In genomic region chr7:155644178-155644970, GRCh38 we compare ENCODE assay signal across 1 cellular context.
TF ChIP-seq lines count a peak whose summit lies in the region.

A gene with protein sequence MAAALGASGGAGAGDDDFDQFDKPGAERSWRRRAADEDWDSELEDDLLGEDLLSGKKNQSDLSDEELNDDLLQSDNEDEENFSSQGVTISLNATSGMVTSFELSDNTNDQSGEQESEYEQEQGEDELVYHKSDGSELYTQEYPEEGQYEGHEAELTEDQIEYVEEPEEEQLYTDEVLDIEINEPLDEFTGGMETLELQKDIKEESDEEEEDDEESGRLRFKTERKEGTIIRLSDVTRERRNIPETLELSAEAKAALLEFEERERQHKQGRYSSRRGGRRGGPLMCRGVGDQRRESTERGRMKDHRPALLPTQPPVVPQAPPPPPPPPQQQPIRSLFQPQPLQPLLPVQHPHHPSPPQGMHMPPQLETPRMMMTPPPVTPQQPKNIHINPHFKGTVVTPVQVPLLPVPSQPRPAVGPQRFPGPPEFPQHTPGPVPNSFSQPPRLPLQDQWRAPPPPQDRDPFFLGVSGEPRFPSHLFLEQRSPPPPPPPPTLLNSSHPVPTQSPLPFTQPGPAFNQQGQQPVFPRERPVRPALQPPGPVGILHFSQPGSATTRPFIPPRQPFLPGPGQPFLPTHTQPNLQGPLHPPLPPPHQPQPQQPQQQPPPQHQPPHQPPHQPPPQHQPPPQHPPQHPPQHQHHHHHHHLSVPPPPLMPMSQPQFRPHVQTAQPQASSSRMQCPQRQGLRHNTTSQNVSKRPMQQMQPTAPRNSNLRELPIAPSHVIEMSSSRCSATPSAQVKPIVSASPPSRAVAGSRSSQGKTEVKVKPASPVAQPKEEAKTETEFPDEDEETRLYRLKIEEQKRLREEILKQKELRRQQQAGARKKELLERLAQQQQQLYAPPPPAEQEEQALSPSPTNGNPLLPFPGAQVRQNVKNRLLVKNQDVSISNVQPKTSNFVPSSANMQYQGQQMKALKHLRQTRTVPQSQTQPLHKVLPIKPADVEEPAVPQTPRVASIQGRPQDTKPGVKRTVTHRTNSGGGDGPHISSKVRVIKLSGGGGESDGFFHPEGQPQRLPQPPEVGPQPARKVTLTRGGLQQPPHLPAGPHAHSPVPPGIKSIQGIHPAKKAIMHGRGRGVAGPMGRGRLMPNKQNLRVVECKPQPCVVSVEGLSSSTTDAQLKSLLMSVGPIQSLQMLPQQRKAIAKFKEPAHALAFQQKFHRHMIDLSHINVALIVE (plus strand): TSS chr7:155644661. CDS start chr7:155644877, 216 bp downstream.

TF ChIP-seq in HepG2, 621 proteins besides CTCF, POLR2A, EP300 and RAD21 (continued from another document and continues in another):
- TF ChIP-seq, protein P1, sequence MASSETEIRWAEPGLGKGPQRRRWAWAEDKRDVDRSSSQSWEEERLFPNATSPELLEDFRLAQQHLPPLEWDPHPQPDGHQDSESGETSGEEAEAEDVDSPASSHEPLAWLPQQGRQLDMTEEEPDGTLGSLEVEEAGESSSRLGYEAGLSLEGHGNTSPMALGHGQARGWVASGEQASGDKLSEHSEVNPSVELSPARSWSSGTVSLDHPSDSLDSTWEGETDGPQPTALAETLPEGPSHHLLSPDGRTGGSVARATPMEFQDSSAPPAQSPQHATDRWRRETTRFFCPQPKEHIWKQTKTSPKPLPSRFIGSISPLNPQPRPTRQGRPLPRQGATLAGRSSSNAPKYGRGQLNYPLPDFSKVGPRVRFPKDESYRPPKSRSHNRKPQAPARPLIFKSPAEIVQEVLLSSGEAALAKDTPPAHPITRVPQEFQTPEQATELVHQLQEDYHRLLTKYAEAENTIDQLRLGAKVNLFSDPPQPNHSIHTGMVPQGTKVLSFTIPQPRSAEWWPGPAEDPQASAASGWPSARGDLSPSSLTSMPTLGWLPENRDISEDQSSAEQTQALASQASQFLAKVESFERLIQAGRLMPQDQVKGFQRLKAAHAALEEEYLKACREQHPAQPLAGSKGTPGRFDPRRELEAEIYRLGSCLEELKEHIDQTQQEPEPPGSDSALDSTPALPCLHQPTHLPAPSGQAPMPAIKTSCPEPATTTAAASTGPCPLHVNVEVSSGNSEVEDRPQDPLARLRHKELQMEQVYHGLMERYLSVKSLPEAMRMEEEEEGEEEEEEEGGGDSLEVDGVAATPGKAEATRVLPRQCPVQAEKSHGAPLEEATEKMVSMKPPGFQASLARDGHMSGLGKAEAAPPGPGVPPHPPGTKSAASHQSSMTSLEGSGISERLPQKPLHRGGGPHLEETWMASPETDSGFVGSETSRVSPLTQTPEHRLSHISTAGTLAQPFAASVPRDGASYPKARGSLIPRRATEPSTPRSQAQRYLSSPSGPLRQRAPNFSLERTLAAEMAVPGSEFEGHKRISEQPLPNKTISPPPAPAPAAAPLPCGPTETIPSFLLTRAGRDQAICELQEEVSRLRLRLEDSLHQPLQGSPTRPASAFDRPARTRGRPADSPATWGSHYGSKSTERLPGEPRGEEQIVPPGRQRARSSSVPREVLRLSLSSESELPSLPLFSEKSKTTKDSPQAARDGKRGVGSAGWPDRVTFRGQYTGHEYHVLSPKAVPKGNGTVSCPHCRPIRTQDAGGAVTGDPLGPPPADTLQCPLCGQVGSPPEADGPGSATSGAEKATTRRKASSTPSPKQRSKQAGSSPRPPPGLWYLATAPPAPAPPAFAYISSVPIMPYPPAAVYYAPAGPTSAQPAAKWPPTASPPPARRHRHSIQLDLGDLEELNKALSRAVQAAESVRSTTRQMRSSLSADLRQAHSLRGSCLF (CRISPR knock-in tag; IDR thresholded peaks at IDR 0.05; ENCODE audit: borderline replicate concordance): peak; percentile 51; the same call in 1 of the 2 replicates
- no peak for TF ChIP-seq SRSF9 (IDR thresholded peaks at IDR 0.05; ENCODE audit: borderline replicate concordance, insufficient read depth, low read depth, low read length, poor library complexity, severe bottlenecking)
- peak; percentile 81 for TF ChIP-seq SRY (CRISPR knock-in tag; IDR thresholded peaks at IDR 0.05)
- peak in 1 of 2 experiments; percentile 39; a peak in 1 of 4 replicates for TF ChIP-seq KLF16 (CRISPR knock-in tag; IDR thresholded peaks at IDR 0.05)
- TF ChIP-seq DDIT3 (CRISPR knock-in tag; IDR thresholded peaks at IDR 0.05): no peak
- no peak for TF ChIP-seq ZNF513 (CRISPR knock-in tag; conservative IDR thresholded peaks at IDR 0.05)
- TF ChIP-seq CEBPG (CRISPR knock-in tag; IDR thresholded peaks at IDR 0.05): no peak
- TF ChIP-seq IKZF4 (CRISPR knock-in tag; IDR thresholded peaks at IDR 0.05; ENCODE audit: borderline replicate concordance, low read depth, not compliant biosample characterization): peak; percentile 86
- TF ChIP-seq ZNF605 (CRISPR knock-in tag; IDR thresholded peaks at IDR 0.05): no peak; the same call in 1 of the 2 replicates
- no peak for TF ChIP-seq ATF1 (CRISPR knock-in tag; IDR thresholded peaks at IDR 0.05)
- TF ChIP-seq CHD4 (IDR thresholded peaks at IDR 0.05; ENCODE audit: borderline replicate concordance, low read length): no peak
- TF ChIP-seq KAT8 (CRISPR knock-in tag; IDR thresholded peaks at IDR 0.05): peak; percentile 81
- TF ChIP-seq ZNF672 (CRISPR knock-in tag; IDR thresholded peaks at IDR 0.05): 0 out of 2 replicates have a peak, but pooled peaks have one; percentile 65
- TF ChIP-seq MLX (CRISPR knock-in tag; IDR thresholded peaks at IDR 0.05): no peak
- TF ChIP-seq NR2F2 (IDR thresholded peaks at IDR 0.05; ENCODE audit: borderline replicate concordance, low read depth): peak; percentile 58; the same call in 1 of the 2 replicates
- no peak for TF ChIP-seq DNMT3B (CRISPR knock-in tag; conservative IDR thresholded peaks at IDR 0.05)
- TF ChIP-seq DNMT1 (CRISPR knock-in tag; IDR thresholded peaks at IDR 0.05): peak; percentile 39; the same call in 1 of the 2 replicates
- TF ChIP-seq HOXA3 (CRISPR knock-in tag; IDR thresholded peaks at IDR 0.05): peak; percentile 96
- TF ChIP-seq, protein P2, sequence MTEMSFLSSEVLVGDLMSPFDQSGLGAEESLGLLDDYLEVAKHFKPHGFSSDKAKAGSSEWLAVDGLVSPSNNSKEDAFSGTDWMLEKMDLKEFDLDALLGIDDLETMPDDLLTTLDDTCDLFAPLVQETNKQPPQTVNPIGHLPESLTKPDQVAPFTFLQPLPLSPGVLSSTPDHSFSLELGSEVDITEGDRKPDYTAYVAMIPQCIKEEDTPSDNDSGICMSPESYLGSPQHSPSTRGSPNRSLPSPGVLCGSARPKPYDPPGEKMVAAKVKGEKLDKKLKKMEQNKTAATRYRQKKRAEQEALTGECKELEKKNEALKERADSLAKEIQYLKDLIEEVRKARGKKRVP (CRISPR knock-in tag; IDR thresholded peaks at IDR 0.05): peak in 1 of 2 experiments; percentile 66; a peak in 2 of 4 replicates
- TF ChIP-seq ZNF878 (CRISPR knock-in tag; IDR thresholded peaks at IDR 0.05): no peak
- TF ChIP-seq, protein P3, sequence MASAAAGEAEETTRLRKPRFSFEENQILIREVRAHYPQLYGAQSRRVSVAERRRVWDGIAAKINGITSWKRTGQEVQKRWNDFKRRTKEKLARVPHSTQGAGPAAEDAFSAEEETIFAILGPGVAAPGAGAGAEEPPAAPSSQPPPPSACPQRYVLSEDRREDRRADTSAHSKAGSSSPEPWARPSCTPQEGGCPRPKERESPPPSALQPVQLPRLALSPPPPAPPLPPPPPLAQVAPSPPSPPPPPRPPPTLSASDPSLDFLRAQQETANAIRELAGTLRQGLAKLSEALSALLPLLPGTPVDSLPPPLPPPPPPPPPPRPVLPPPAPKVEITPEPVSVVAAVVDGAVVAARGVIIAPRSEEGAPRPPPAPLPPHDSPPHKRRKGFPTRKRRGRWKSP (CRISPR knock-in tag; IDR thresholded peaks at IDR 0.05): peak; percentile 89
- TF ChIP-seq HMGA1 (CRISPR knock-in tag; conservative IDR thresholded peaks at IDR 0.05): no peak
- peak; percentile 62; the same call in 1 of the 2 replicates for TF ChIP-seq ZNF274 (CRISPR knock-in tag; IDR thresholded peaks at IDR 0.05)
- TF ChIP-seq MEIS2 (CRISPR knock-in tag; IDR thresholded peaks at IDR 0.05): peak; percentile 54; the same call in 1 of the 2 replicates
- TF ChIP-seq MTA3 (CRISPR knock-in tag; IDR thresholded peaks at IDR 0.05): no peak
- TF ChIP-seq, protein P4, sequence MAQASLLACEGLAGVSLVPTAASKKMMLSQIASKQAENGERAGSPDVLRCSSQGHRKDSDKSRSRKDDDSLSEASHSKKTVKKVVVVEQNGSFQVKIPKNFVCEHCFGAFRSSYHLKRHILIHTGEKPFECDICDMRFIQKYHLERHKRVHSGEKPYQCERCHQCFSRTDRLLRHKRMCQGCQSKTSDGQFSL (CRISPR knock-in tag; IDR thresholded peaks at IDR 0.05): peak; percentile 21; the same call in 1 of the 2 replicates
- TF ChIP-seq ZSCAN22 (CRISPR knock-in tag; IDR thresholded peaks at IDR 0.05): no peak
- TF ChIP-seq ATRX (CRISPR knock-in tag; IDR thresholded peaks at IDR 0.05; ENCODE audit: borderline replicate concordance): no peak
- peak; percentile 88; the same call in 1 of the 2 replicates for TF ChIP-seq KAT7 (CRISPR knock-in tag; IDR thresholded peaks at IDR 0.05; ENCODE audit: borderline replicate concordance)
- TF ChIP-seq SRSF1 (optimal IDR thresholded peaks at IDR 0.05; ENCODE audit: low read depth, low read length): peak; percentile 50
- TF ChIP-seq, protein P5, sequence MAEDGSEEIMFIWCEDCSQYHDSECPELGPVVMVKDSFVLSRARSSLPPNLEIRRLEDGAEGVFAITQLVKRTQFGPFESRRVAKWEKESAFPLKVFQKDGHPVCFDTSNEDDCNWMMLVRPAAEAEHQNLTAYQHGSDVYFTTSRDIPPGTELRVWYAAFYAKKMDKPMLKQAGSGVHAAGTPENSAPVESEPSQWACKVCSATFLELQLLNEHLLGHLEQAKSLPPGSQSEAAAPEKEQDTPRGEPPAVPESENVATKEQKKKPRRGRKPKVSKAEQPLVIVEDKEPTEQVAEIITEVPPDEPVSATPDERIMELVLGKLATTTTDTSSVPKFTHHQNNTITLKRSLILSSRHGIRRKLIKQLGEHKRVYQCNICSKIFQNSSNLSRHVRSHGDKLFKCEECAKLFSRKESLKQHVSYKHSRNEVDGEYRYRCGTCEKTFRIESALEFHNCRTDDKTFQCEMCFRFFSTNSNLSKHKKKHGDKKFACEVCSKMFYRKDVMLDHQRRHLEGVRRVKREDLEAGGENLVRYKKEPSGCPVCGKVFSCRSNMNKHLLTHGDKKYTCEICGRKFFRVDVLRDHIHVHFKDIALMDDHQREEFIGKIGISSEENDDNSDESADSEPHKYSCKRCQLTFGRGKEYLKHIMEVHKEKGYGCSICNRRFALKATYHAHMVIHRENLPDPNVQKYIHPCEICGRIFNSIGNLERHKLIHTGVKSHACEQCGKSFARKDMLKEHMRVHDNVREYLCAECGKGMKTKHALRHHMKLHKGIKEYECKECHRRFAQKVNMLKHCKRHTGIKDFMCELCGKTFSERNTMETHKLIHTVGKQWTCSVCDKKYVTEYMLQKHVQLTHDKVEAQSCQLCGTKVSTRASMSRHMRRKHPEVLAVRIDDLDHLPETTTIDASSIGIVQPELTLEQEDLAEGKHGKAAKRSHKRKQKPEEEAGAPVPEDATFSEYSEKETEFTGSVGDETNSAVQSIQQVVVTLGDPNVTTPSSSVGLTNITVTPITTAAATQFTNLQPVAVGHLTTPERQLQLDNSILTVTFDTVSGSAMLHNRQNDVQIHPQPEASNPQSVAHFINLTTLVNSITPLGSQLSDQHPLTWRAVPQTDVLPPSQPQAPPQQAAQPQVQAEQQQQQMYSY (CRISPR knock-in tag; IDR thresholded peaks at IDR 0.05): 0 out of 2 replicates have a peak, but pooled peaks have one; percentile 28
- TF ChIP-seq MTF2 (CRISPR knock-in tag; IDR thresholded peaks at IDR 0.05; ENCODE audit: borderline replicate concordance): no peak
- TF ChIP-seq CAMTA2 (CRISPR knock-in tag; IDR thresholded peaks at IDR 0.05; ENCODE audit: borderline replicate concordance): peak; percentile 35; the same call in 1 of the 2 replicates
- TF ChIP-seq ESRRA (CRISPR knock-in tag; IDR thresholded peaks at IDR 0.05; ENCODE audit: low read depth): no peak
- TF ChIP-seq, protein P6, sequence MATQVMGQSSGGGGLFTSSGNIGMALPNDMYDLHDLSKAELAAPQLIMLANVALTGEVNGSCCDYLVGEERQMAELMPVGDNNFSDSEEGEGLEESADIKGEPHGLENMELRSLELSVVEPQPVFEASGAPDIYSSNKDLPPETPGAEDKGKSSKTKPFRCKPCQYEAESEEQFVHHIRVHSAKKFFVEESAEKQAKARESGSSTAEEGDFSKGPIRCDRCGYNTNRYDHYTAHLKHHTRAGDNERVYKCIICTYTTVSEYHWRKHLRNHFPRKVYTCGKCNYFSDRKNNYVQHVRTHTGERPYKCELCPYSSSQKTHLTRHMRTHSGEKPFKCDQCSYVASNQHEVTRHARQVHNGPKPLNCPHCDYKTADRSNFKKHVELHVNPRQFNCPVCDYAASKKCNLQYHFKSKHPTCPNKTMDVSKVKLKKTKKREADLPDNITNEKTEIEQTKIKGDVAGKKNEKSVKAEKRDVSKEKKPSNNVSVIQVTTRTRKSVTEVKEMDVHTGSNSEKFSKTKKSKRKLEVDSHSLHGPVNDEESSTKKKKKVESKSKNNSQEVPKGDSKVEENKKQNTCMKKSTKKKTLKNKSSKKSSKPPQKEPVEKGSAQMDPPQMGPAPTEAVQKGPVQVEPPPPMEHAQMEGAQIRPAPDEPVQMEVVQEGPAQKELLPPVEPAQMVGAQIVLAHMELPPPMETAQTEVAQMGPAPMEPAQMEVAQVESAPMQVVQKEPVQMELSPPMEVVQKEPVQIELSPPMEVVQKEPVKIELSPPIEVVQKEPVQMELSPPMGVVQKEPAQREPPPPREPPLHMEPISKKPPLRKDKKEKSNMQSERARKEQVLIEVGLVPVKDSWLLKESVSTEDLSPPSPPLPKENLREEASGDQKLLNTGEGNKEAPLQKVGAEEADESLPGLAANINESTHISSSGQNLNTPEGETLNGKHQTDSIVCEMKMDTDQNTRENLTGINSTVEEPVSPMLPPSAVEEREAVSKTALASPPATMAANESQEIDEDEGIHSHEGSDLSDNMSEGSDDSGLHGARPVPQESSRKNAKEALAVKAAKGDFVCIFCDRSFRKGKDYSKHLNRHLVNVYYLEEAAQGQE (IDR thresholded peaks at IDR 0.05; ENCODE audit: borderline replicate concordance in 1 of 2, low read depth in 1 of 2, low read length in 2 of 2): peak in 1 of 2 experiments; percentile 9; a peak in 1 of 4 replicates
- no peak; the same call in 1 of the 2 replicates for TF ChIP-seq ZFAT (CRISPR knock-in tag; conservative IDR thresholded peaks at IDR 0.05)
